In the genomic region with DNA sequence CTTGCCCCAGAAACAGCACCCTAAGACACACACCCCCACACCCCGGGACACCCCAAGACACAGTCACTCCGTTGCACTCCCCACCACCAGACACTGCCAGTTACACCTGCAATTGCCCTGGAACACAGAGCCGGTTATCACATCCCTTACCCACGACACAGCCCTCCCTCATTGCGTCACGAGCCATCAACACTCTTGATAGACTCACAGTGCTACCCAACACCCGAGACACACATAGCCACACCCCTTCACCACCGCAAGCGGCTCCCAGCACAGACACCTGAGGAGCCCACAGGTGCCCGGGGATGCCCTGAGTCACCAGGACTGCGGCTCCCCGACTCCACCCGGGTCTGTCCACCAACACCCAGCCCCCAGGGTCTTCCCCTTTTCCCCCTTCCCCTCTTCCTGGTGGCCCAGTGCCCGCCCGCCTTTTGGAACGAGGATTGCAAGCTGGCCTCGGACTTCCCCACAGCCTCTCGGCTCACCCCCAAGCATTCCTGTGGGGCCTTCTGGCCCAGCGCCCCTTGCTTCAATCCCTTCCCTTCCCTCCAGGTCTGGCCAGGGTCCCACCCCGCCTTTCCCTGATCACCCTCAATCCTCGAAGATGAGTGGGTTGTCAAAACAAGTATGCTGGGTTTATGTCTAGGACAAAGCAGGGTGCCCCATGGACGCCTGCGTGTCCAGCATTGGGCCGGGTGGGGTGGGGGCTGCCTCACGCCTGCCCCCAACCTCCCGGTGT, we compare ENCODE assay signal across 8 cellular contexts.
A peak's percentile ranks its signal among the peaks of the same experiment; 100 is the strongest.
DNase-seq lines count a peak whose midpoint lies in the region; ATAC-seq and TF ChIP-seq lines count a peak whose summit lies in the region.

No MANE protein-coding gene starts in this region.

- H3K27me3 Mint-ChIP-seq in nephron (ENCODE audit: low read depth): peaks cover 5% of the 10 kb centered on the region

- peak overlapping the region; percentile 97 to 98 (median 97) for H3K27ac Mint-ChIP-seq in nephron

- ATAC-seq in HG03039 (IDR thresholded peaks at IDR 0.05; ENCODE audit: unreplicated experiment) (no peak), GM21381 (IDR thresholded peaks at IDR 0.05; ENCODE audit: unreplicated experiment) (no peak)

- peaks cover 10% of the 10 kb centered on the region for H3K36me3 Mint-ChIP-seq in nephron (ENCODE audit: low read depth)

- TF ChIP-seq CTCF in nephron (IDR thresholded peaks at IDR 0.05; ENCODE audit: unreplicated experiment in 3 of 3): no peak

- peaks cover 27% of the 10 kb centered on the region for H3K4me1 Mint-ChIP-seq in nephron

- H3K4me3 Mint-ChIP-seq in nephron: peak overlapping the region; percentile 30 to 63 (median 54)

- no peaks in the 10 kb centered on the region for H3K9me3 Mint-ChIP-seq in nephron

- DNase-seq in NCI-H748 (lab: John Stamatoyannopoulos, UW; ENCODE audit: unreplicated experiment) (peak; percentile 6), NCI-H748 treated with DMSO at 0.1 percent for 48 hours (lab: John Stamatoyannopoulos, UW) (no peak), NCI-H526 treated with DMSO at 0.1 percent for 48 hours (lab: John Stamatoyannopoulos, UW) (peak; percentile 1), cerebellar cortex (ENCODE audit: low spot score) (peak; percentile 66)
- DNase-seq in stimulated activated CD4-positive, alpha-beta T cell treated with anti-CD3 and anti-CD28 coated beads, Interleukin-2, amount 100 ng/mL, for 24 hours: no peak

Comparison
In these comparisons a context has a peak if more than half of its experiments do, and no peak if none do; other contexts are left out.
1. DNase-seq: peak in NCI-H748 (single experiment), NCI-H526 treated with DMSO at 0.1 percent for 48 hours (single experiment) and cerebellar cortex (single experiment); none in NCI-H748 treated with DMSO at 0.1 percent for 48 hours (single experiment) and stimulated activated CD4-positive, alpha-beta T cell treated with anti-CD3 and anti-CD28 coated beads, Interleukin-2, amount 100 ng/mL, for 24 hours (0 of 2).